ENCODE assay signal across 8 cellular contexts in the genomic region with DNA sequence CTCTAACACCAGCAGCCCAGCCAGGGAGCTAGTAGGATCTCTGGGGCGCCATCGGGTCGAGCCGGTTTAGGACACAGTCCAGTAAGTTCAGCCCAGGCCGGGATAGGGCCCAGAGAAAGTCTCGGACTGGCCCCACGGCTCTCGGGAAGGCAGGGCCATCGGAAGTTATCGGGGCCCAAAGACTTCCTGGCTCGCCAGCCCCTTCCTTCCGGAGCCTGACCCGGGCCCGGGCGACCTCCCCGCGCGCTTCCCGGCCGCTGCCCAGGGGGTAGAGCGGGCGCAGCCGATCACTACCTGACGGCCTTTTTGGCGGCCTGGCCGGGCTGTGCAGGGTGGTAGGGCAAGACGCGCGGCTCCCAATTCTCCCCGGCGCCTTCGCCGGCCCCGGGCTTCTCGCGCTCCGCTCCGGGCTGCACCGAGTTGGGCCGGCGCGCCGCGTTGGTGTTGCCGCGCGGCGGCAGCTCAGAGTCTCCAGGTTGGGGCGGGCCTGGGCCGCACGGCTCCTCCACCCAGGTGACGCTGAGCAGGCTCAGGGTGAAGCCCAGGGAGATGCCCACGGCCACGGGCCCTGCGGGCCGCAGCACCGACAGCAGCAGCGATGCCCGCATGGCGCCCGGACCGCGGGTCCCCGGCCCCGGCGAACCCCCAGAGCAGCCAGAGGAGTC. TPM values are rescaled to one million over a fixed set of nuclear protein-coding genes. Genes with fewer than 3 reads are reported as not detected.
A peak's percentile ranks its signal among the peaks of the same experiment; 100 is the strongest.
DNase-seq lines count a peak whose midpoint lies in the region; ATAC-seq and TF ChIP-seq lines count a peak whose summit lies in the region.

No MANE protein-coding gene starts in this region.

- H3K9me3 ChIP-seq in parathyroid adenoma (ENCODE audit: control insufficient read depth, low read length), result no peaks in the 10 kb centered on the region

- H3K27ac ChIP-seq in parathyroid adenoma, result peak overlapping the region; percentile 91

- no peak overlapping the region for H3K27ac Mint-ChIP-seq in WTC11

- peaks cover 28% of the 10 kb centered on the region for H3K36me3 Mint-ChIP-seq in WTC11

- peaks cover 24% of the 10 kb centered on the region for H3K4me1 ChIP-seq in parathyroid adenoma

- peak overlapping the region; percentile 72 for H3K4me3 ChIP-seq in parathyroid adenoma (ENCODE audit: low read depth, low read length)

- peak overlapping the region; percentile 89 for H3K9ac ChIP-seq in parathyroid adenoma

- ATAC-seq in GM19467 (IDR thresholded peaks at IDR 0.05; ENCODE audit: unreplicated experiment), result peak; percentile 33
- ATAC-seq in HG03460 (IDR thresholded peaks at IDR 0.05; ENCODE audit: unreplicated experiment), result peak; percentile 34
- ATAC-seq in WTC11, result peak; percentile 2

- peak; percentile 13 for DNase-seq in GM04504 (ENCODE audit: low read depth)
- DNase-seq in WTC11 (ENCODE audit: low spot score), result no peak
- DNase-seq in germinal center (ENCODE audit: low spot score), result peak; percentile 37
- DNase-seq in NCI-H2029 (lab: John Stamatoyannopoulos, UW), result no peak
- DNase-seq in NCI-H2227 (lab: John Stamatoyannopoulos, UW; ENCODE audit: unreplicated experiment), result no peak

- H2AFZ ChIP-seq in parathyroid adenoma, result peak overlapping the region; percentile 99

- H3K27me3 ChIP-seq in parathyroid adenoma (ENCODE audit: control insufficient read depth, insufficient read depth, low read length), result no peaks in the 10 kb centered on the region

- peak overlapping the region; percentile 86 for H3K4me3 Mint-ChIP-seq in WTC11

- H3K4me2 ChIP-seq in parathyroid adenoma (ENCODE audit: low read length), result peak overlapping the region; percentile 91

- no peaks in the 10 kb centered on the region for H3K9me3 Mint-ChIP-seq in WTC11

- POLR2A ChIA-PET in WTC11 (lab: Charles Lee), result interaction anchor here (0.6 to 2.6 kb wide), 5 partner anchors 9 to 54 kb away, joined by 3 to 15 read pairs (median 4); partner anchors contain the start of gene STK11IP

- TF ChIP-seq CTCF in WTC11 (IDR thresholded peaks at IDR 0.05) (no peak), parathyroid adenoma (IDR thresholded peaks at IDR 0.05) (no peak)

- peaks cover 5% of the 10 kb centered on the region for H3K79me2 ChIP-seq in parathyroid adenoma

- CTCF ChIA-PET in WTC11 (lab: Charles Lee), result interaction anchor here (0.7 to 41.3 kb wide), 21 partner anchors 10 to 140 kb away, joined by 3 to 2316 read pairs (median 4); partner anchors contain the start of genes GMPPA, INHA, OBSL1 and SLC4A3

- peaks cover 24% of the 10 kb centered on the region for H3K4me1 Mint-ChIP-seq in WTC11

- H3K36me3 ChIP-seq in parathyroid adenoma (ENCODE audit: control insufficient read depth, insufficient read depth, low read length), result no peaks in the 10 kb centered on the region

- peaks cover 27% of the 10 kb centered on the region for H3K27me3 Mint-ChIP-seq in WTC11 (ENCODE audit: low read depth)

TF ChIP-seq in WTC11, 78 proteins besides CTCF, POLR2A, EP300 and RAD21 (continues in another document):
- TF ChIP-seq, protein P1, sequence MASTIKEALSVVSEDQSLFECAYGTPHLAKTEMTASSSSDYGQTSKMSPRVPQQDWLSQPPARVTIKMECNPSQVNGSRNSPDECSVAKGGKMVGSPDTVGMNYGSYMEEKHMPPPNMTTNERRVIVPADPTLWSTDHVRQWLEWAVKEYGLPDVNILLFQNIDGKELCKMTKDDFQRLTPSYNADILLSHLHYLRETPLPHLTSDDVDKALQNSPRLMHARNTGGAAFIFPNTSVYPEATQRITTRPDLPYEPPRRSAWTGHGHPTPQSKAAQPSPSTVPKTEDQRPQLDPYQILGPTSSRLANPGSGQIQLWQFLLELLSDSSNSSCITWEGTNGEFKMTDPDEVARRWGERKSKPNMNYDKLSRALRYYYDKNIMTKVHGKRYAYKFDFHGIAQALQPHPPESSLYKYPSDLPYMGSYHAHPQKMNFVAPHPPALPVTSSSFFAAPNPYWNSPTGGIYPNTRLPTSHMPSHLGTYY (CRISPR knock-in tag; IDR thresholded peaks at IDR 0.05), result no peak
- TF ChIP-seq ZNF423 (CRISPR knock-in tag; IDR thresholded peaks at IDR 0.05), result peak; percentile 68; the same call in 1 of the 2 replicates
- TF ChIP-seq, protein P2, sequence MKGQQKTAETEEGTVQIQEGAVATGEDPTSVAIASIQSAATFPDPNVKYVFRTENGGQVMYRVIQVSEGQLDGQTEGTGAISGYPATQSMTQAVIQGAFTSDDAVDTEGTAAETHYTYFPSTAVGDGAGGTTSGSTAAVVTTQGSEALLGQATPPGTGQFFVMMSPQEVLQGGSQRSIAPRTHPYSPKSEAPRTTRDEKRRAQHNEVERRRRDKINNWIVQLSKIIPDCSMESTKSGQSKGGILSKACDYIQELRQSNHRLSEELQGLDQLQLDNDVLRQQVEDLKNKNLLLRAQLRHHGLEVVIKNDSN (CRISPR knock-in tag; IDR thresholded peaks at IDR 0.05), result no peak
- TF ChIP-seq, protein P3, sequence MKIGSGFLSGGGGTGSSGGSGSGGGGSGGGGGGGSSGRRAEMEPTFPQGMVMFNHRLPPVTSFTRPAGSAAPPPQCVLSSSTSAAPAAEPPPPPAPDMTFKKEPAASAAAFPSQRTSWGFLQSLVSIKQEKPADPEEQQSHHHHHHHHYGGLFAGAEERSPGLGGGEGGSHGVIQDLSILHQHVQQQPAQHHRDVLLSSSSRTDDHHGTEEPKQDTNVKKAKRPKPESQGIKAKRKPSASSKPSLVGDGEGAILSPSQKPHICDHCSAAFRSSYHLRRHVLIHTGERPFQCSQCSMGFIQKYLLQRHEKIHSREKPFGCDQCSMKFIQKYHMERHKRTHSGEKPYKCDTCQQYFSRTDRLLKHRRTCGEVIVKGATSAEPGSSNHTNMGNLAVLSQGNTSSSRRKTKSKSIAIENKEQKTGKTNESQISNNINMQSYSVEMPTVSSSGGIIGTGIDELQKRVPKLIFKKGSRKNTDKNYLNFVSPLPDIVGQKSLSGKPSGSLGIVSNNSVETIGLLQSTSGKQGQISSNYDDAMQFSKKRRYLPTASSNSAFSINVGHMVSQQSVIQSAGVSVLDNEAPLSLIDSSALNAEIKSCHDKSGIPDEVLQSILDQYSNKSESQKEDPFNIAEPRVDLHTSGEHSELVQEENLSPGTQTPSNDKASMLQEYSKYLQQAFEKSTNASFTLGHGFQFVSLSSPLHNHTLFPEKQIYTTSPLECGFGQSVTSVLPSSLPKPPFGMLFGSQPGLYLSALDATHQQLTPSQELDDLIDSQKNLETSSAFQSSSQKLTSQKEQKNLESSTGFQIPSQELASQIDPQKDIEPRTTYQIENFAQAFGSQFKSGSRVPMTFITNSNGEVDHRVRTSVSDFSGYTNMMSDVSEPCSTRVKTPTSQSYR (CRISPR knock-in tag; IDR thresholded peaks at IDR 0.05), result no peak
- peak; percentile 21; the same call in 1 of the 2 replicates for TF ChIP-seq RELA (CRISPR knock-in tag; IDR thresholded peaks at IDR 0.05; ENCODE audit: borderline replicate concordance)
- TF ChIP-seq JUN (CRISPR knock-in tag; IDR thresholded peaks at IDR 0.05), result 0 out of 2 replicates have a peak, but pooled peaks have one; percentile 53
- 0 out of 2 replicates have a peak, but pooled peaks have one; percentile 27 for TF ChIP-seq ELF4 (CRISPR knock-in tag; IDR thresholded peaks at IDR 0.05; ENCODE audit: low read depth)
- peak; percentile 12; the same call in 1 of the 2 replicates for TF ChIP-seq ESRRA (CRISPR knock-in tag; IDR thresholded peaks at IDR 0.05; ENCODE audit: borderline replicate concordance)
- no peak for TF ChIP-seq MAX (CRISPR knock-in tag; IDR thresholded peaks at IDR 0.05)
- TF ChIP-seq HMGXB4 (CRISPR knock-in tag; IDR thresholded peaks at IDR 0.05), result peak; percentile 65; the same call in 1 of the 2 replicates

RNA-seq across cellular contexts. Expression of gene CHPF, which starts 0.5 kb away (rescaled TPM):
- total RNA-seq in WTC11 (2021), result 84.3 to 97.0 TPM (median 84.8 TPM) in 3 replicates

RNA-seq across cellular contexts. Expression of gene TMEM198, which starts 0.8 kb away (rescaled TPM):
- 7.1 to 8.1 TPM (median 7.3 TPM) in 3 replicates for total RNA-seq in WTC11 (2021)

RNA-seq across cellular contexts. Expression of gene OBSL1, which starts 28.3 kb away (rescaled TPM):
- 159 to 221 TPM (median 213 TPM) in 3 replicates for total RNA-seq in WTC11 (2021)

RNA-seq across cellular contexts. Expression of gene ASIC4, which starts 28.8 kb away (rescaled TPM):
- 0.79 to 1.0 TPM (median 0.80 TPM) in 3 replicates for total RNA-seq in WTC11 (2021)

RNA-seq across cellular contexts. Expression of gene INHA, which starts 29.0 kb away (rescaled TPM):
- 1.1 to 1.8 TPM (median 1.4 TPM) in 3 replicates for total RNA-seq in WTC11 (2021)

Comparison
In these comparisons a context has a peak if more than half of its experiments do, and no peak if none do; other contexts are left out.
1. DNase-seq: peak in GM04504 (single experiment) and germinal center (single experiment); none in WTC11 (single experiment), NCI-H2029 (single experiment) and NCI-H2227 (single experiment).
2. Peak in every context shown above with its lines, with median percentiles within 50 percentile points of each other: ATAC-seq.